33 cellular contexts compared by ENCODE assay signal in the genomic region with DNA sequence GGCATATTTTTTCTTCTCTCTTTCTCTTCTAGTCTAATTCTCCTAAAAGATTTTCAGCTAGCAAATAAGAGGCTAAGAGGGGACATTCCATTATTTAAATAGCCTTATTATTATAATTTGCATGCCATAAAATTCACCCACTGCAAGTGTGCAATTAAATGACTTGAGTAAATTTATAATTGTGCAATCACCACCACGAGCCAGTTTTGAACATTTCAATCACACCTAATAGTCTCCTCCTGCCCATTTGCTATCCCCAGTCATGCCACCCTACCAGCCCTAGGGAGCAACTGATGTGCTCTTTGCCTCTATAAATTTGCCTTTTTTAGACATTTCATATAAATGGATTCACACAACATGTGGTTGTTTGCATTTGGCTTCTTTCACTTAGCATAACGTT. TPM values are rescaled to one million over a fixed set of nuclear protein-coding genes. Genes with fewer than 3 reads are reported as not detected.
"Had no signal": no experiment of that assay in that cellular context is flagged by ENCODE, and none has a peak within 500 bp of the region (broad histone marks: within the 10 kb centered on the region; RNA-seq: fewer than 3 reads in every experiment).

No MANE protein-coding gene starts in this region.

- DNase-seq: natural killer cell; occipital lobe; ovary; posterior cingulate gyrus; psoas muscle; right cardiac atrium; spleen; stimulated activated CD4-positive, alpha-beta T cell treated with anti-CD3 and anti-CD28 coated beads, Interleukin-12 subunit alpha, Interleukin-12 subunit beta, amount 100 ng/mL, for 4 hours; stimulated activated CD4-positive, alpha-beta T cell treated with anti-CD3 and anti-CD28 coated beads, Interleukin-1b, Interleukin-23, amount 100 ng/mL, for 48 hours; stimulated activated CD4-positive, alpha-beta T cell treated with anti-CD3 and anti-CD28 coated beads, Interleukin-4, amount 100 ng/mL, for 1 hour; stimulated activated CD4-positive, alpha-beta T cell treated with anti-CD3 and anti-CD28 coated beads, Interleukin-4, amount 100 ng/mL, for 4 hours; stimulated activated CD8-positive, alpha-beta memory T cell treated with anti-CD3 and anti-CD28 coated beads, Interleukin-4, amount 100 ng/mL, for 48 hours; stimulated activated naive CD4-positive, alpha-beta T cell; stimulated activated naive CD8-positive, alpha-beta T cell treated with anti-CD3 and anti-CD28 coated beads, Interleukin-15, amount 100 ng/mL, for 72 hours; stimulated activated naive CD8-positive, alpha-beta T cell treated with anti-CD3 and anti-CD28 coated beads, Interleukin-15, Interleukin-2, amounts not matched to agents 100 U/mL and 50 U/mL, for 24 hours; substantia nigra; testis; tibial artery; transverse colon; upper lobe of right lung; uterus had no signal

- H3K4me2 ChIP-seq: neural progenitor cell, smooth muscle cell had no signal

- H3K4me1 ChIP-seq: parathyroid adenoma, psoas muscle, spleen, suprapubic skin, testis, tibial artery, transverse colon, upper lobe of right lung, uterus had no signal

- H3K9me3 ChIP-seq: ovary, testis, uterus had no signal

- H3K9ac ChIP-seq: neural progenitor cell, parathyroid adenoma had no signal

- H3K36me3 ChIP-seq: neural progenitor cell, ovary, spleen, suprapubic skin, tibial artery, transverse colon, upper lobe of right lung, uterus had no signal

- H3K27me3 ChIP-seq: neural progenitor cell, ovary, suprapubic skin, testis, tibial artery, transverse colon, upper lobe of right lung, uterus had no signal

- H3K4me3 ChIP-seq: neural progenitor cell, ovary, psoas muscle, skin epidermis, smooth muscle cell, spleen, suprapubic skin, testis, tibial artery, transverse colon, upper lobe of right lung, uterus had no signal

- ATAC-seq: natural killer cell; psoas muscle; right cardiac atrium; sciatic nerve; stimulated activated memory B cell treated with anti-CD40 and anti-IgM and Interleukin-4, amounts not matched to agents 10 μg/mL and 1 μg/mL and 100 μg/mL, for 72 hours; stimulated activated naive CD8-positive, alpha-beta T cell treated with anti-CD3 and anti-CD28 coated beads, Interleukin-15, amount 100 ng/mL, for 72 hours; stimulated activated naive CD8-positive, alpha-beta T cell treated with anti-CD3 and anti-CD28 coated beads, Interleukin-15, Interleukin-2, amounts not matched to agents 100 U/mL and 50 U/mL, for 24 hours; upper lobe of right lung had no signal

- H3K79me2 ChIP-seq: parathyroid adenoma had no signal

- H3K27ac ChIP-seq: neural progenitor cell, ovary, parathyroid adenoma, psoas muscle, skin epidermis, spleen, suprapubic skin, testis, tibial artery, transverse colon, upper lobe of right lung, uterus had no signal

- H2AFZ ChIP-seq: neural progenitor cell, parathyroid adenoma had no signal

RNA-seq across cellular contexts. Expression of a gene that starts 12.0 kb away (rescaled TPM):
- total RNA-seq: natural killer cell, occipital lobe, osteoblast, ovary, progenitor cell of endocrine pancreas, right cardiac atrium, smooth muscle cell, spleen, suprapubic skin, transverse colon, upper lobe of right lung, urinary bladder, uterus had no signal
- polyA plus RNA-seq: neural cell, ovary, smooth muscle cell had no signal

RNA-seq across cellular contexts. Expression of a gene that starts 55.8 kb away (rescaled TPM):
- total RNA-seq: natural killer cell, occipital lobe, osteoblast, ovary, progenitor cell of endocrine pancreas, psoas muscle, renal cortical epithelial cell, right cardiac atrium, sciatic nerve, smooth muscle cell, spleen, suprapubic skin, transverse colon, upper lobe of right lung, urinary bladder, uterus had no signal
- polyA plus RNA-seq: neural cell, ovary, psoas muscle, right cardiac atrium, smooth muscle cell, spleen, urinary bladder had no signal
